8 cellular contexts compared by ENCODE assay signal in genomic region chr10:110600487-110601101, GRCh38. TPM values are rescaled to one million over a fixed set of nuclear protein-coding genes. Genes with fewer than 3 reads are reported as not detected.
DNase-seq lines count a peak whose midpoint lies in the region; ATAC-seq, FAIRE-seq and TF ChIP-seq lines count a peak whose summit lies in the region.

No MANE protein-coding gene starts in this region.

- H3K36me3 ChIP-seq in HAP-1 (replicated peaks): peaks cover 70% of the 10 kb centered on the region
- peaks cover 0 to 17% of the 10 kb centered on the region in 2 experiments for H3K36me3 ChIP-seq in GM12878 (ENCODE audit: control insufficient read depth in 2 of 2, insufficient read depth in 2 of 2, low read length in 1 of 2)

- RAD21 ChIA-PET in GM12878 (lab: Charles Lee; ENCODE audit: unreplicated experiment): interaction anchor here (0.9 to 3.0 kb wide), 9 partner anchors 30 to 294 kb away, joined by 3 to 34 read pairs (median 5); partner anchors contain the start of gene SMNDC1

- FAIRE-seq in GM12878 (lab: Jason Lieb, UNC): peak; percentile 64

- no peak overlapping the region for H3K4me2 ChIP-seq in GM12878 (ENCODE audit: control insufficient read depth, insufficient read depth)

- in situ Hi-C loops in HAP-1 (cut with MboI; ENCODE audit: low sequenced_read_pairs): loop anchor here (25.0 kb wide), 1 partner anchor 287 kb away; no protein-coding TSS in a partner anchor
- in situ Hi-C loops in GM12878 (cut with MboI): loop anchor here (25.0 kb wide), 1 partner anchor 1537 kb away; no protein-coding TSS in a partner anchor

- peak; percentile 54; the same call in 1 of the 2 replicates for TF ChIP-seq RAD21 in GM12878 (IDR thresholded peaks at IDR 0.05; ENCODE audit: insufficient read depth, low read depth, low read length)

- TF ChIP-seq POLR2A in GM12878 (IDR thresholded peaks at IDR 0.05; ENCODE audit: low read depth, low read length): no peak

- H3K9ac ChIP-seq in GM12878 (ENCODE audit: control insufficient read depth, insufficient read depth, low read length): no peak overlapping the region

- H3K9me3 ChIP-seq in HAP-1 (no peaks in the 10 kb centered on the region), GM12878 (replicated peaks; ENCODE audit: control insufficient read depth, insufficient read depth, low read length) (no peaks in the 10 kb centered on the region)

- H3K27me3 ChIP-seq in HAP-1 (ENCODE audit: low read depth) (no peaks in the 10 kb centered on the region), GM12878 (replicated peaks in 1 of 2; ENCODE audit: control insufficient read depth in 2 of 2, insufficient read depth in 2 of 2, low read length in 1 of 2) (no peaks in the 10 kb centered on the region)

- ATAC-seq in activated T-cell treated with anti-CD3 and anti-CD28 coated beads, Interleukin-2, amount 50 U/mL, for 4 hours: peak in 1 of 2 donors; percentile 53
- ATAC-seq in GM12878 (peak; percentile 95), left lobe of liver (peak; percentile 60)

- no peak overlapping the region for H3K4me3 ChIP-seq in HAP-1
- no peak overlapping the region for H3K4me3 ChIP-seq in GM12878

- 25% methylated on average over 2 of the region's 2 CpGs for WGBS in GM12878 (ENCODE audit: insufficient coverage, insufficient replicate concordance, low lambda C conversion rate, missing lambda C conversion rate)

- H3K9me3 Mint-ChIP-seq in activated T-cell treated with anti-CD3 and anti-CD28 coated beads, Interleukin-2, amount 50 U/mL, for 4 hours: no peaks in the 10 kb centered on the region

- peaks cover 31% of the 10 kb centered on the region for H3K36me3 Mint-ChIP-seq in activated T-cell treated with anti-CD3 and anti-CD28 coated beads, Interleukin-2, amount 50 U/mL, for 4 hours (ENCODE audit: insufficient read depth)

- peak; percentile 40 to 58 (median 54); a peak in 5 of 6 replicates for TF ChIP-seq CTCF in GM12878 (IDR thresholded peaks at IDR 0.05 in 2 of 3, conservative IDR thresholded peaks at IDR 0.05 in 1 of 3; ENCODE audit: control insufficient read depth in 2 of 3, extremely low read depth in 1 of 3, insufficient read depth in 1 of 3, low read depth in 3 of 3, low read length in 3 of 3)

- H3K27me3 Mint-ChIP-seq in activated T-cell treated with anti-CD3 and anti-CD28 coated beads, Interleukin-2, amount 50 U/mL, for 4 hours (ENCODE audit: low read depth): no peaks in the 10 kb centered on the region

- POLR2A ChIA-PET in GM12878 (lab: Charles Lee): interaction anchor here (0.6 to 0.7 kb wide), 2 partner anchors 28 to 35 kb away, joined by 3 read pairs; no protein-coding TSS in a partner anchor

- H2AFZ ChIP-seq in GM12878 (ENCODE audit: control insufficient read depth, low read depth, low read length): no peak overlapping the region

- no TSS peak for BruUV-seq in GM12878 (replicated peaks; lab: Mats Ljungman, UMichigan)

- peak; percentile 25 for DNase-seq in activated T-cell treated with anti-CD3 and anti-CD28 coated beads, Interleukin-2, amount 50 U/mL, for 4 hours
- DNase-seq in activated T-cell treated with anti-CD3 and anti-CD28 coated beads, Interleukin-2, amount 50 U/mL, for 1 hour: no peak
- DNase-seq in HAP-1 (ENCODE audit: low spot score in 2 of 2) (peak; percentile 54 to 68), NCI-H510A (lab: John Stamatoyannopoulos, UW) (peak; percentile 58), GM12878 (ENCODE audit: low read depth, low spot score) (no peak), left lobe of liver (ENCODE audit: low spot score) (no peak), ecto neural progenitor cell (ENCODE audit: low spot score) (no peak)
- DNase-seq in activated CD4-positive, CD25-positive, alpha-beta regulatory T cell (lab: John Stamatoyannopoulos, UW): no peak

- no peak for TF ChIP-seq EP300 in GM12878 (IDR thresholded peaks at IDR 0.05; ENCODE audit: borderline replicate concordance in 1 of 2, control insufficient read depth in 1 of 2, low read depth in 2 of 2, low read length in 2 of 2)

- no peak overlapping the region for H3K4me3 Mint-ChIP-seq in activated T-cell treated with anti-CD3 and anti-CD28 coated beads, Interleukin-2, amount 50 U/mL, for 4 hours

- SMC1A ChIA-PET in GM12878 (lab: Charles Lee; ENCODE audit: uncharacterized antibody, unreplicated experiment): interaction anchor here (0.9 to 4.7 kb wide), 19 partner anchors 11 to 294 kb away, joined by 3 to 40 read pairs (median 5); partner anchors contain the start of gene SMNDC1

- H3K4me1 ChIP-seq in HAP-1 (no peaks in the 10 kb centered on the region), GM12878 (ENCODE audit: control insufficient read depth, insufficient read depth, low read length) (no peaks in the 10 kb centered on the region)

- no peak overlapping the region for H3K27ac ChIP-seq in GM12878 (ENCODE audit: control insufficient read depth, insufficient read depth)

- no peaks in the 10 kb centered on the region for H3K79me2 ChIP-seq in GM12878 (ENCODE audit: control insufficient read depth, insufficient read depth, low read length)

- intact Hi-C loops in GM12878 (cut with micrococcal nuclease; ENCODE audit: unreplicated experiment): loop anchor here (1.0 to 2.0 kb wide), 3 partner anchors 44 to 294 kb away; no protein-coding TSS in a partner anchor

- CTCF ChIA-PET in GM12878 (lab: Yijun Ruan, JAX): interaction anchor here (0.6 to 7.7 kb wide), 32 partner anchors 8 to 1718 kb away, joined by 3 to 81 read pairs (median 5); partner anchors contain the start of gene SMNDC1

- H3K4me1 Mint-ChIP-seq in activated T-cell treated with anti-CD3 and anti-CD28 coated beads, Interleukin-2, amount 50 U/mL, for 4 hours (ENCODE audit: low read depth): peaks cover 2% of the 10 kb centered on the region

- H4K20me1 ChIP-seq in GM12878 (ENCODE audit: control insufficient read depth, insufficient read depth): no peaks in the 10 kb centered on the region

TF ChIP-seq in GM12878, 131 proteins besides CTCF, POLR2A, EP300 and RAD21:
- TF ChIP-seq ZNF384 (IDR thresholded peaks at IDR 0.05; ENCODE audit: borderline replicate concordance, low read depth, low read length) (0 out of 2 replicates have a peak, but pooled peaks have one; percentile 10), CBX5 (IDR thresholded peaks at IDR 0.05; ENCODE audit: low read depth) (no peak), SMC3 (IDR thresholded peaks at IDR 0.05; ENCODE audit: borderline replicate concordance, low read length) (peak; percentile 82), RUNX3 (IDR thresholded peaks at IDR 0.05; ENCODE audit: low read length) (0 out of 2 replicates have a peak, but pooled peaks have one; percentile 12)
- TF ChIP-seq, protein P1, sequence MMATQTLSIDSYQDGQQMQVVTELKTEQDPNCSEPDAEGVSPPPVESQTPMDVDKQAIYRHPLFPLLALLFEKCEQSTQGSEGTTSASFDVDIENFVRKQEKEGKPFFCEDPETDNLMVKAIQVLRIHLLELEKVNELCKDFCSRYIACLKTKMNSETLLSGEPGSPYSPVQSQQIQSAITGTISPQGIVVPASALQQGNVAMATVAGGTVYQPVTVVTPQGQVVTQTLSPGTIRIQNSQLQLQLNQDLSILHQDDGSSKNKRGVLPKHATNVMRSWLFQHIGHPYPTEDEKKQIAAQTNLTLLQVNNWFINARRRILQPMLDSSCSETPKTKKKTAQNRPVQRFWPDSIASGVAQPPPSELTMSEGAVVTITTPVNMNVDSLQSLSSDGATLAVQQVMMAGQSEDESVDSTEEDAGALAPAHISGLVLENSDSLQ (IDR thresholded peaks at IDR 0.05): peak; percentile 56; the same call in 1 of the 2 replicates

RNA-seq across cellular contexts. Expression of gene SMC3, which starts 33.1 kb away (rescaled TPM):
- 10 to 100 TPM; 64.7 to 68.3 (median 66.8) TPM for total RNA-seq in activated T-cell treated with anti-CD3 and anti-CD28 coated beads, Interleukin-2, amount 50 U/mL, for 4 hours
- total RNA-seq in GM12878 (2013; cell fraction: nucleolus; rRNA removed): 32.8 and 35.4 TPM in 2 replicates
- total RNA-seq in GM12878 (2014; rRNA removed) (33.0 and 41.9 TPM in 2 replicates), GM12878 (2014; rRNA removed; fragmentation: Illumina TruSeq; extraction: Trizol) (82.0 and 83.4 TPM in 2 replicates), GM12878 (2021) (53.7 TPM in 2 replicates), left lobe of liver (8.5 TPM)
- polyA plus RNA-seq in GM12878 (2011; ENCODE audit: low read depth): 21.8 TPM
- polyA plus RNA-seq in GM12878 (2011; rRNA removed) (30.4 and 47.0 TPM in 2 replicates), GM12878 (2014; fragmentation: Illumina TruSeq; extraction: Trizol) (81.0 and 96.8 TPM in 2 replicates), GM12878 (2014; fragmentation: Nextera tagmentation; extraction: Ambion mirVana) (10 to 100 TPM; 31.0 to 43.0 TPM), GM12878 (2014; rRNA removed) (30.6 and 37.7 TPM in 2 replicates), GM12878 (2016; fragmentation: Nextera tagmentation; extraction: Ambion mirVana) (100 to 1,000 TPM; 120 to 123 TPM)
- polyA plus RNA-seq in GM12878 (2011; cell fraction: cytosol; rRNA removed): 7.8 and 9.9 TPM in 2 replicates
- 12.6 and 21.0 TPM in 2 replicates for polyA plus RNA-seq in GM12878 (2011; cell fraction: nucleus; rRNA removed)
- polyA plus RNA-seq in GM12878 (2012): 30.3 and 38.5 TPM in 2 replicates
- 8.8 and 14.3 TPM in 2 replicates for polyA minus RNA-seq in GM12878 (2011; rRNA and poly(A)+ RNA removed)
- polyA minus RNA-seq in GM12878 (2011; cell fraction: cytosol; rRNA and poly(A)+ RNA removed): 7.8 and 12.1 TPM in 2 replicates
- 5.2 and 8.7 TPM in 2 replicates for polyA minus RNA-seq in GM12878 (2011; cell fraction: nucleus; rRNA and poly(A)+ RNA removed)

RNA-seq across cellular contexts. Expression of gene RBM20, which starts 43.5 kb away (rescaled TPM):
- under 1 TPM in 1 of 3 donors, not detected in 2; 0.03 TPM for total RNA-seq in activated T-cell treated with anti-CD3 and anti-CD28 coated beads, Interleukin-2, amount 50 U/mL, for 4 hours
- 0.88 and 0.96 TPM in 2 replicates for total RNA-seq in GM12878 (2013; cell fraction: nucleolus; rRNA removed)
- total RNA-seq in GM12878 (2014; rRNA removed) (0.05 and 0.17 TPM in 2 replicates), GM12878 (2014; rRNA removed; fragmentation: Illumina TruSeq; extraction: Trizol) (0.13 and 0.28 TPM in 2 replicates), GM12878 (2021) (0.13 and 0.26 TPM in 2 replicates), left lobe of liver (0.33 TPM)
- polyA plus RNA-seq in GM12878 (2011; ENCODE audit: low read depth): 0.17 TPM
- polyA plus RNA-seq in GM12878 (2011; rRNA removed) (0.09 and 0.16 TPM in 2 replicates), GM12878 (2014; fragmentation: Illumina TruSeq; extraction: Trizol) (0.22 and 0.24 TPM in 2 replicates), GM12878 (2014; fragmentation: Nextera tagmentation; extraction: Ambion mirVana) (under 1 TPM; 0.04 to 0.05 TPM), GM12878 (2014; rRNA removed) (0.09 and 0.20 TPM in 2 replicates), GM12878 (2016; fragmentation: Nextera tagmentation; extraction: Ambion mirVana) (under 1 TPM; 0.05 to 0.12 TPM)
- 0.09 and 0.17 TPM in 2 replicates for polyA plus RNA-seq in GM12878 (2011; cell fraction: cytosol; rRNA removed)
- 0.63 and 1.0 TPM in 2 replicates for polyA plus RNA-seq in GM12878 (2011; cell fraction: nucleus; rRNA removed)
- polyA plus RNA-seq in GM12878 (2012): 0.25 and 0.53 TPM in 2 replicates
- 0.05 and 0.07 TPM in 2 replicates for polyA minus RNA-seq in GM12878 (2011; rRNA and poly(A)+ RNA removed)
- polyA minus RNA-seq in GM12878 (2011; cell fraction: cytosol; rRNA and poly(A)+ RNA removed): not detected in 2 replicates
- polyA minus RNA-seq in GM12878 (2011; cell fraction: nucleus; rRNA and poly(A)+ RNA removed): 0.10 and 0.36 TPM in 2 replicates

Comparison
In these comparisons a context has a peak if more than half of its experiments do, and no peak if none do; other contexts are left out.
1. DNase-seq: peak in activated T-cell treated with anti-CD3 and anti-CD28 coated beads, Interleukin-2, amount 50 U/mL, for 4 hours (single experiment), HAP-1 (2 of 2) and NCI-H510A (single experiment); none in activated T-cell treated with anti-CD3 and anti-CD28 coated beads, Interleukin-2, amount 50 U/mL, for 1 hour (single experiment), GM12878 (single experiment), left lobe of liver (single experiment), ecto neural progenitor cell (single experiment) and activated CD4-positive, CD25-positive, alpha-beta regulatory T cell (0 of 4).